ENCODE assay signal across 22 cellular contexts in genomic region chr16:23579371-23579770, GRCh38. TPM values are rescaled to one million over a fixed set of nuclear protein-coding genes. Genes with fewer than 3 reads are reported as not detected.
DNase-seq lines count a peak whose midpoint lies in the region; ATAC-seq, FAIRE-seq and TF ChIP-seq lines count a peak whose summit lies in the region.
"Had no signal": no experiment of that assay in that cellular context is flagged by ENCODE, and none has a peak within 500 bp of the region (broad histone marks: within the 10 kb centered on the region; RNA-seq: fewer than 3 reads in every experiment).

No MANE protein-coding gene starts in this region.

- in situ Hi-C loops in HepG2 (cut with HindIII; ENCODE audit: extremely low pct_ligation_motif_present, low pct_unique_long_range_greater_than_20kb) = no loop called here

- no peaks in the 10 kb centered on the region for H3K27me3 ChIP-seq in HepG2 (ENCODE audit: control insufficient read depth in 1 of 2, insufficient read depth in 2 of 2, low read length in 2 of 2)
- H3K27me3 ChIP-seq in right lobe of liver = no peaks in the 10 kb centered on the region
- H3K27me3 ChIP-seq: BLaER1 had no signal

- DNase-seq in HepG2 (ENCODE audit: low spot score) = no peak
- no peak for DNase-seq in right lobe of liver
- no peak for DNase-seq in T-helper 17 cell
- DNase-seq in nephron progenitor cell = no peak
- no peak for DNase-seq in H54 (ENCODE audit: insufficient read length, low spot score)
- DNase-seq in activated T-cell treated with anti-CD3 and anti-CD28 coated beads, Interleukin-2, amount 50 U/mL, for 48 hours = no peak
- no peak for DNase-seq in stimulated activated naive CD8-positive, alpha-beta T cell treated with anti-CD3 and anti-CD28 coated beads, Interleukin-15, Interleukin-2, amounts not matched to agents 100 U/mL and 50 U/mL, for 24 hours
- DNase-seq: Caco-2; CD4-positive, CD25-positive, alpha-beta regulatory T cell; CD8-positive, alpha-beta T cell; DMS79; EL; GDM1; GM23248; H9 had no signal

- FAIRE-seq in HepG2 (lab: Jason Lieb, UNC) (no peak), H54 (lab: Jason Lieb, UNC) (no peak)
- FAIRE-seq: GM12878, GM19239, H1 had no signal

- no peaks in the 10 kb centered on the region for H3K79me2 ChIP-seq in HepG2 (ENCODE audit: insufficient read depth, low read length)

- TF ChIP-seq RAD21 in HepG2 (CRISPR knock-in tag; IDR thresholded peaks at IDR 0.05) = no peak

- TF ChIP-seq CTCF in HepG2 (CRISPR knock-in tag; IDR thresholded peaks at IDR 0.05) (no peak), right lobe of liver (IDR thresholded peaks at IDR 0.05) (no peak), HEK293 (tag by site-specific recombination; IDR thresholded peaks at IDR 0.05) (no peak), nephron progenitor cell (IDR thresholded peaks at IDR 0.05) (no peak)

- WGBS in HepG2 (ENCODE audit: low lambda C conversion rate) = 97% methylated on average over 4 of the region's 4 CpGs
- WGBS in right lobe of liver (ENCODE audit: insufficient coverage, low coverage, low lambda C conversion rate, missing lambda C conversion rate) = 100% methylated on average over 2 of the region's 4 CpGs

- H3K4me1 ChIP-seq in HepG2 (ENCODE audit: insufficient read depth, low read length) = no peaks in the 10 kb centered on the region
- H3K4me1 ChIP-seq in right lobe of liver = no peaks in the 10 kb centered on the region
- H3K4me1 ChIP-seq in HEK293 (ENCODE audit: control insufficient read depth, insufficient read depth, low read length) = no peaks in the 10 kb centered on the region
- H3K4me1 ChIP-seq: BLaER1, Caco-2 had no signal

- no peak overlapping the region for H3K27ac ChIP-seq in HepG2 (ENCODE audit: extremely low read length, insufficient read depth, low read length)
- H3K27ac ChIP-seq in right lobe of liver = no peak overlapping the region
- H3K27ac ChIP-seq in HEK293 (ENCODE audit: extremely low read depth, low read depth, low read length) = no peak overlapping the region
- H3K27ac ChIP-seq: BLaER1, C4-2B, GM23248 had no signal

- TF ChIP-seq EP300 in HepG2 (IDR thresholded peaks at IDR 0.05; ENCODE audit: low read depth in 2 of 2, low read length in 2 of 2) (no peak), HepG2 (CRISPR knock-in tag; IDR thresholded peaks at IDR 0.05; ENCODE audit: borderline replicate concordance) (no peak)

- BruUV-seq in HepG2 (replicated peaks; lab: Mats Ljungman, UMichigan) = no TSS peak

- H3K4me1 Mint-ChIP-seq in T-helper 17 cell = peaks cover 5% of the 10 kb centered on the region
- no peaks in the 10 kb centered on the region for H3K4me1 Mint-ChIP-seq in nephron progenitor cell
- H3K4me1 Mint-ChIP-seq: B cell; CD4-positive, CD25-positive, alpha-beta regulatory T cell; H9 had no signal

- H3K27ac Mint-ChIP-seq in T-helper 17 cell (peak overlapping the region; percentile 2), nephron progenitor cell (peak overlapping the region; percentile 39)
- H3K27ac Mint-ChIP-seq: B cell; CD4-positive, CD25-positive, alpha-beta regulatory T cell; CD8-positive, alpha-beta T cell had no signal

- TF ChIP-seq POLR2A in HepG2 (IDR thresholded peaks at IDR 0.05; ENCODE audit: insufficient read depth in 1 of 2, low read depth in 2 of 2, low read length in 2 of 2) (no peak), right lobe of liver (IDR thresholded peaks at IDR 0.05) (no peak), H54 (IDR thresholded peaks at IDR 0.05; ENCODE audit: low read depth, low read length) (no peak)

- H2AFZ ChIP-seq in HepG2 (ENCODE audit: low read length) = no peak overlapping the region
- H2AFZ ChIP-seq: GM23248 had no signal

- H3K9me3 Mint-ChIP-seq in nephron progenitor cell = no peaks in the 10 kb centered on the region
- H3K9me3 Mint-ChIP-seq: CD8-positive, alpha-beta T cell had no signal

- H3K4me2 ChIP-seq in HepG2 (ENCODE audit: low read depth, low read length) = no peak overlapping the region
- H3K4me2 ChIP-seq: BLaER1 had no signal

- H4K20me1 ChIP-seq in HepG2 (ENCODE audit: insufficient read depth, low read length) = 0 out of 2 replicates have a peak, but pooled peaks cover 5% of the 10 kb centered on the region

- POLR2A ChIA-PET in HepG2 (lab: Yijun Ruan, JAX) (no interaction called here), HEK293 (lab: Yijun Ruan, JAX) (interaction anchor here (0.7 to 1.9 kb wide), 2 partner anchors 22 to 613 kb away, joined by 4 read pairs; partner anchors contain the start of genes EARS2 and UBFD1)

- peaks cover 29 to 58% of the 10 kb centered on the region in 2 experiments for H3K36me3 ChIP-seq in HepG2 (replicated peaks in 1 of 2; ENCODE audit: control insufficient read depth in 1 of 2, insufficient read depth in 2 of 2, low read length in 2 of 2)
- peaks cover 0 to 33% (median 11%) of the 10 kb centered on the region in 4 donors for H3K36me3 ChIP-seq in right lobe of liver
- peaks cover 6 to 71% of the 10 kb centered on the region in 2 experiments; a peak in 2 of 3 replicates for H3K36me3 ChIP-seq in HEK293 (ENCODE audit: control insufficient read depth in 2 of 2, insufficient read depth in 1 of 2, low read length in 2 of 2)

- CTCF ChIA-PET in HepG2 (lab: Yijun Ruan, JAX; ENCODE audit: low intra/inter-chr PET ratio, low total read pairs) = no interaction called here
- CTCF ChIA-PET in HEK293 (lab: Yijun Ruan, JAX) = no interaction called here

- intact Hi-C loops in HepG2 (cut with micrococcal nuclease; ENCODE audit: unreplicated experiment) = no loop called here
- intact Hi-C loops in right lobe of liver (cut with DNase I) = no loop called here

- H3K9me3 ChIP-seq in HepG2 (ENCODE audit: low read length) (no peaks in the 10 kb centered on the region), right lobe of liver (no peaks in the 10 kb centered on the region), HEK293 (ENCODE audit: control insufficient read depth, insufficient read depth, low read depth, low read length) (no peaks in the 10 kb centered on the region), T-helper 17 cell (ENCODE audit: control insufficient read depth, low read length, poor library complexity, severe bottlenecking) (no peaks in the 10 kb centered on the region)
- H3K9me3 ChIP-seq: BLaER1, Caco-2 had no signal

- no peak overlapping the region for H3K9ac ChIP-seq in HepG2 (ENCODE audit: insufficient read depth, low read depth, low read length)
- H3K9ac ChIP-seq: BLaER1, GM23248 had no signal

- H3K36me3 Mint-ChIP-seq in T-helper 17 cell (ENCODE audit: low read depth) (peaks cover 3% of the 10 kb centered on the region), nephron progenitor cell (ENCODE audit: low read depth) (peaks cover 51% of the 10 kb centered on the region)

- H3K27me3 Mint-ChIP-seq in T-helper 17 cell (no peaks in the 10 kb centered on the region), nephron progenitor cell (ENCODE audit: low read depth, poor library complexity) (no peaks in the 10 kb centered on the region)
- H3K27me3 Mint-ChIP-seq: B cell; CD4-positive, CD25-positive, alpha-beta regulatory T cell had no signal

- H3K4me3 Mint-ChIP-seq in T-helper 17 cell (no peak overlapping the region), nephron progenitor cell (no peak overlapping the region)
- H3K4me3 Mint-ChIP-seq: B cell; CD4-positive, CD25-positive, alpha-beta regulatory T cell; CD8-positive, alpha-beta T cell; H9 had no signal

- ATAC-seq in HepG2 (no peak), right lobe of liver (no peak), T-helper 17 cell (no peak)
- no peak for ATAC-seq in stimulated activated naive CD8-positive, alpha-beta T cell treated with anti-CD3 and anti-CD28 coated beads, Interleukin-15, Interleukin-2, amounts not matched to agents 100 U/mL and 50 U/mL, for 24 hours
- ATAC-seq: CD8-positive, alpha-beta T cell; GM12878 had no signal

- H3K4me3 ChIP-seq in HepG2 (replicated peaks in 1 of 3; ENCODE audit: insufficient read depth in 1 of 3, low read depth in 2 of 3, low read length in 3 of 3) = no peak overlapping the region
- no peak overlapping the region for H3K4me3 ChIP-seq in right lobe of liver
- H3K4me3 ChIP-seq in HEK293 (ENCODE audit: low read depth, low read length) = no peak overlapping the region
- H3K4me3 ChIP-seq: BLaER1, GM12878, GM23248 had no signal

RNA-seq across cellular contexts. Expression of gene NDUFAB1, which starts 16.7 kb away (rescaled TPM):
- total RNA-seq in HepG2 (2016; rRNA removed; fragmentation: Illumina TruSeq; extraction: Trizol) (601 and 760 TPM in 2 replicates), right lobe of liver (10 to 100 TPM; 53.9 to 87.3 (median 63.9) TPM), T-helper 17 cell (10 to 100 TPM; 27.0 to 30.8 TPM)
- 295 and 299 TPM in 2 replicates for total RNA-seq in HepG2 (2016; cell fraction: cytosol; rRNA removed; fragmentation: Illumina TruSeq; extraction: Trizol; ENCODE audit: low read depth)
- total RNA-seq in HepG2 (2016; cell fraction: insoluble cytoplasmic fraction; rRNA removed; fragmentation: Illumina TruSeq; extraction: Trizol) = 602 and 798 TPM in 2 replicates
- 285 and 300 TPM in 2 replicates for total RNA-seq in HepG2 (2016; cell fraction: membrane; rRNA removed; fragmentation: Illumina TruSeq; extraction: Trizol)
- 185 and 192 TPM in 2 replicates for total RNA-seq in HepG2 (2016; cell fraction: nucleus; rRNA removed; fragmentation: Illumina TruSeq; extraction: Trizol)
- 192 and 221 TPM in 2 replicates for polyA plus RNA-seq in HepG2 (2011; rRNA removed)
- polyA plus RNA-seq in HepG2 (2011; cell fraction: cytosol; rRNA removed) = 288 and 387 TPM in 2 replicates
- polyA plus RNA-seq in HepG2 (2011; cell fraction: nucleus; rRNA removed) = 84.1 and 87.7 TPM in 2 replicates
- 224 and 262 TPM in 2 replicates for polyA plus RNA-seq in HepG2 (2012)
- 233 and 257 TPM in 2 replicates for polyA plus RNA-seq in HepG2 (2016; cell fraction: cytosol; fragmentation: Illumina TruSeq; extraction: Trizol; ENCODE audit: low read depth)
- 608 and 670 TPM in 2 replicates for polyA plus RNA-seq in HepG2 (2016; cell fraction: insoluble cytoplasmic fraction; fragmentation: Illumina TruSeq; extraction: Trizol; ENCODE audit: low read depth)
- polyA plus RNA-seq in HepG2 (2016; cell fraction: membrane; fragmentation: Illumina TruSeq; extraction: Trizol; ENCODE audit: low read depth) = 191 and 215 TPM in 2 replicates
- 276 and 279 TPM in 2 replicates for polyA plus RNA-seq in HepG2 (2016; cell fraction: nucleus; fragmentation: Illumina TruSeq; extraction: Trizol; ENCODE audit: insufficient read depth, low read depth)
- polyA minus RNA-seq in HepG2 (2011; rRNA and poly(A)+ RNA removed; ENCODE audit: low replicate concordance) = 41.0 and 74.5 TPM in 2 replicates
- polyA minus RNA-seq in HepG2 (2011; cell fraction: cytosol; rRNA and poly(A)+ RNA removed) = 75.4 and 99.6 TPM in 2 replicates
- 33.9 and 41.0 TPM in 2 replicates for polyA minus RNA-seq in HepG2 (2011; cell fraction: nucleus; rRNA and poly(A)+ RNA removed)

RNA-seq across cellular contexts. Expression of gene UBFD1, which starts 21.8 kb away (rescaled TPM):
- total RNA-seq in HepG2 (2016; rRNA removed; fragmentation: Illumina TruSeq; extraction: Trizol) (111 and 142 TPM in 2 replicates), right lobe of liver (10 to 100 TPM; 27.6 to 50.5 (median 37.4) TPM), T-helper 17 cell (10 to 100 TPM; 37.9 to 43.3 TPM)
- 27.2 and 33.8 TPM in 2 replicates for total RNA-seq in HepG2 (2016; cell fraction: cytosol; rRNA removed; fragmentation: Illumina TruSeq; extraction: Trizol; ENCODE audit: low read depth)
- 112 and 143 TPM in 2 replicates for total RNA-seq in HepG2 (2016; cell fraction: insoluble cytoplasmic fraction; rRNA removed; fragmentation: Illumina TruSeq; extraction: Trizol)
- 46.0 and 47.2 TPM in 2 replicates for total RNA-seq in HepG2 (2016; cell fraction: membrane; rRNA removed; fragmentation: Illumina TruSeq; extraction: Trizol)
- total RNA-seq in HepG2 (2016; cell fraction: nucleus; rRNA removed; fragmentation: Illumina TruSeq; extraction: Trizol) = 80.6 and 99.3 TPM in 2 replicates
- polyA plus RNA-seq in HepG2 (2011; rRNA removed) = 97.6 and 100 TPM in 2 replicates
- 98.1 and 112 TPM in 2 replicates for polyA plus RNA-seq in HepG2 (2011; cell fraction: cytosol; rRNA removed)
- 129 and 137 TPM in 2 replicates for polyA plus RNA-seq in HepG2 (2011; cell fraction: nucleus; rRNA removed)
- 83.8 and 88.4 TPM in 2 replicates for polyA plus RNA-seq in HepG2 (2012)
- 31.2 and 32.8 TPM in 2 replicates for polyA plus RNA-seq in HepG2 (2016; cell fraction: cytosol; fragmentation: Illumina TruSeq; extraction: Trizol; ENCODE audit: low read depth)
- polyA plus RNA-seq in HepG2 (2016; cell fraction: insoluble cytoplasmic fraction; fragmentation: Illumina TruSeq; extraction: Trizol; ENCODE audit: low read depth) = 119 and 123 TPM in 2 replicates
- polyA plus RNA-seq in HepG2 (2016; cell fraction: membrane; fragmentation: Illumina TruSeq; extraction: Trizol; ENCODE audit: low read depth) = 30.0 and 32.3 TPM in 2 replicates
- polyA plus RNA-seq in HepG2 (2016; cell fraction: nucleus; fragmentation: Illumina TruSeq; extraction: Trizol; ENCODE audit: insufficient read depth, low read depth) = 89.9 and 95.2 TPM in 2 replicates
- polyA minus RNA-seq in HepG2 (2011; rRNA and poly(A)+ RNA removed; ENCODE audit: low replicate concordance) = 49.6 and 117 TPM in 2 replicates
- 61.7 and 68.8 TPM in 2 replicates for polyA minus RNA-seq in HepG2 (2011; cell fraction: cytosol; rRNA and poly(A)+ RNA removed)
- polyA minus RNA-seq in HepG2 (2011; cell fraction: nucleus; rRNA and poly(A)+ RNA removed) = 155 and 167 TPM in 2 replicates

RNA-seq across cellular contexts. Expression of gene EARS2, which starts 22.2 kb away (rescaled TPM):
- total RNA-seq in HepG2 (2016; rRNA removed; fragmentation: Illumina TruSeq; extraction: Trizol) (80.4 and 84.2 TPM in 2 replicates), right lobe of liver (10 to 100 TPM; 14.9 to 47.7 (median 15.9) TPM), T-helper 17 cell (10 to 100 TPM; 10.0 to 13.0 TPM)
- 18.1 and 20.7 TPM in 2 replicates for total RNA-seq in HepG2 (2016; cell fraction: cytosol; rRNA removed; fragmentation: Illumina TruSeq; extraction: Trizol; ENCODE audit: low read depth)
- total RNA-seq in HepG2 (2016; cell fraction: insoluble cytoplasmic fraction; rRNA removed; fragmentation: Illumina TruSeq; extraction: Trizol) = 79.1 and 84.4 TPM in 2 replicates
- total RNA-seq in HepG2 (2016; cell fraction: membrane; rRNA removed; fragmentation: Illumina TruSeq; extraction: Trizol) = 44.8 and 49.7 TPM in 2 replicates
- 64.8 and 79.0 TPM in 2 replicates for total RNA-seq in HepG2 (2016; cell fraction: nucleus; rRNA removed; fragmentation: Illumina TruSeq; extraction: Trizol)
- 49.4 and 54.7 TPM in 2 replicates for polyA plus RNA-seq in HepG2 (2011; rRNA removed)
- 41.5 and 46.7 TPM in 2 replicates for polyA plus RNA-seq in HepG2 (2011; cell fraction: cytosol; rRNA removed)
- polyA plus RNA-seq in HepG2 (2011; cell fraction: nucleus; rRNA removed) = 131 and 162 TPM in 2 replicates
- 27.0 and 35.2 TPM in 2 replicates for polyA plus RNA-seq in HepG2 (2012)
- polyA plus RNA-seq in HepG2 (2016; cell fraction: cytosol; fragmentation: Illumina TruSeq; extraction: Trizol; ENCODE audit: low read depth) = 8.2 and 10.2 TPM in 2 replicates
- 69.7 and 75.5 TPM in 2 replicates for polyA plus RNA-seq in HepG2 (2016; cell fraction: insoluble cytoplasmic fraction; fragmentation: Illumina TruSeq; extraction: Trizol; ENCODE audit: low read depth)
- 20.9 and 22.2 TPM in 2 replicates for polyA plus RNA-seq in HepG2 (2016; cell fraction: membrane; fragmentation: Illumina TruSeq; extraction: Trizol; ENCODE audit: low read depth)
- 59.4 and 64.9 TPM in 2 replicates for polyA plus RNA-seq in HepG2 (2016; cell fraction: nucleus; fragmentation: Illumina TruSeq; extraction: Trizol; ENCODE audit: insufficient read depth, low read depth)
- 142 and 329 TPM in 2 replicates for polyA minus RNA-seq in HepG2 (2011; rRNA and poly(A)+ RNA removed; ENCODE audit: low replicate concordance)
- 36.3 and 43.7 TPM in 2 replicates for polyA minus RNA-seq in HepG2 (2011; cell fraction: cytosol; rRNA and poly(A)+ RNA removed)
- polyA minus RNA-seq in HepG2 (2011; cell fraction: nucleus; rRNA and poly(A)+ RNA removed) = 112 and 117 TPM in 2 replicates

Comparison
In these comparisons a context has a peak if more than half of its experiments do, and no peak if none do; other contexts are left out.
1. Of the 63 proteins assayed by ChIP-seq in both HepG2 and HEK293: peak only in HepG2: none; only in HEK293: ZNF580; in both: none; in neither: 62.